In the genomic region with DNA sequence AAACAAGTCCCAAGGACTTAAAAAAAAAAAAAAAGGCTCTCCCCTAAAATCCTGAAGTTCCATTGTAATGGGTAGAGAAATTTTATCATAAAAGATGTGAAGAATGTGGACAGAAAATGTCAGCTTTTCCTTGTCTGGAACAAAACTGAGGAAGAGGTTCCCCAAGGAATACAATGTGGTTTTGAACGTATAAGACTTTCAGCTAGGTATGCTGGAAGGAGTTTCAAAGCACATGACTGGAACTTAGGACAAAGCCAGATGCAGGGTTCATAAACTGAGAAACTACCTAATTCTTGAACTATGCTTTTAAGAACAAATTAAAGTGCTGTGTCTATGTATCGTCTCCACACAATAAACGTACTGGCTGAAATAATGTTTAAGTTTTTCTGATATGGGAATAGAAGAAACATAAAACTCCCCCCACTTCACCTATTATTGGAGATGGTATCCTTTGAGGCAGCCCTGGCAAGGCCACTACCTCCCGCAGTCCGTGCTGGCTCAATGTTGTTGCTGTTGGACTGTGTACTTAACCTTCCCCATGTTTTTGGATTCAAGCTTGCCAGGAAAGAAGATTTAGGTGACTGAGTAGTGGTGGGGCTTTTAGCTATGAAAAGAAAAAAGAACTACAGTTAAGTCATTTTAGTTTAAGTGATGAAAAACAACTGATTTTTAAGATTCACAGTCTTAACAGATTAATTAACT, we compare ENCODE assay signal across 19 cellular contexts.
A peak's percentile ranks its signal among the peaks of the same experiment; 100 is the strongest.
DNase-seq lines count a peak whose midpoint lies in the region; ATAC-seq and TF ChIP-seq lines count a peak whose summit lies in the region.
"Had no signal": no experiment of that assay in that cellular context is flagged by ENCODE, and none has a peak within 500 bp of the region (broad histone marks: within the 10 kb centered on the region; RNA-seq: fewer than 3 reads in every experiment).

No MANE protein-coding gene starts in this region.

- peak overlapping the region in 3 of 5 experiments; percentile 41 to 78 (median 63) for H3K27ac Mint-ChIP-seq in brain
- H3K27ac Mint-ChIP-seq: activated naive CD8-positive, alpha-beta T cell treated with anti-CD3 and anti-CD28 coated beads, Interleukin-2, amount 10 ng/mL, durations not matched to agents 7 days and 5 days had no signal

- no peak overlapping the region for H4K8ac ChIP-seq in IMR-90 (ENCODE audit: low read depth in 2 of 2, low read length in 2 of 2)

- WGBS in IMR-90 (ENCODE audit: extremely low coverage in 2 of 2, insufficient read length in 1 of 2), 2 experiments: no CpG with 5 or more reads among the region's 5 CpGs

- intact Hi-C loops in IMR-90 (cut with micrococcal nuclease) (no loop called here), left ventricle myocardium inferior (cut with micrococcal nuclease) (loop anchor here (10.0 kb wide), 1 partner anchor 116 kb away; no protein-coding TSS in a partner anchor), gastrocnemius medialis (cut with DNase I; ENCODE audit: low total_unique reads) (no loop called here), PC-3 (cut with micrococcal nuclease) (no loop called here)

- peaks cover 7% of the 10 kb centered on the region; the same call in 1 of the 2 replicates for H4K20me1 ChIP-seq in IMR-90 (ENCODE audit: insufficient read depth, low read length)
- H4K20me1 ChIP-seq in PC-3 (ENCODE audit: low read length): peaks cover 11% of the 10 kb centered on the region; the same call in 1 of the 2 replicates

- H3K23ac ChIP-seq in IMR-90 (ENCODE audit: low read depth, low read length): no peak overlapping the region

- ATAC-seq in IMR-90 (ENCODE audit: low read depth) (peak; percentile 47; the same call in 1 of the 2 replicates), gastrocnemius medialis (no peak), PC-3 (no peak)
- ATAC-seq: stimulated activated naive CD8-positive, alpha-beta T cell treated with anti-CD3 and anti-CD28 coated beads, Interleukin-15, Interleukin-2, amounts not matched to agents 100 U/mL and 50 U/mL, for 24 hours had no signal

- H2BK20ac ChIP-seq in IMR-90 (ENCODE audit: low read depth, low read length): no peak overlapping the region; the same call in 1 of the 2 replicates

- no peak overlapping the region for H2BK15ac ChIP-seq in IMR-90 (ENCODE audit: low read depth, low read length)

- peak overlapping the region; percentile 32 for H2BK5ac ChIP-seq in IMR-90 (ENCODE audit: low read depth, low read length, poor library complexity, severe bottlenecking)

- H3K9me3 Mint-ChIP-seq in brain: no peaks in the 10 kb centered on the region
- H3K9me3 Mint-ChIP-seq: activated naive CD8-positive, alpha-beta T cell treated with anti-CD3 and anti-CD28 coated beads, Interleukin-2, amount 10 ng/mL, durations not matched to agents 7 days and 5 days; neural crest cell had no signal

- H3K4me1 ChIP-seq in IMR-90 (ENCODE audit: control insufficient read depth, insufficient read depth, low read length) (peaks cover 2% of the 10 kb centered on the region; the same call in 1 of the 2 replicates), left ventricle myocardium inferior (peaks cover 28% of the 10 kb centered on the region), gastrocnemius medialis (peaks cover 8 to 27% of the 10 kb centered on the region in 2 donors), PC-3 (ENCODE audit: insufficient read depth, low read length) (peaks cover 23% of the 10 kb centered on the region)

- H4K91ac ChIP-seq in IMR-90 (ENCODE audit: insufficient read depth, low read depth, low read length): no peak overlapping the region

- in situ Hi-C loops in IMR-90 (cut with MboI; ENCODE audit: low sequenced_read_pairs): no loop called here
- in situ Hi-C loops in gastrocnemius medialis (cut with MboI; ENCODE audit: low sequenced_read_pairs in 4 of 4): loop anchor here in 1 of 4 donors (25.0 kb wide), 1 partner anchor 814 kb away; no protein-coding TSS in a partner anchor

- BruUV-seq in IMR-90 (replicated peaks; lab: Mats Ljungman, UMichigan) (no TSS peak), PC-3 (replicated peaks; lab: Mats Ljungman, UMichigan) (no TSS peak)

- no peaks in the 10 kb centered on the region for H3K9me2 ChIP-seq in PC-3 (replicated peaks; ENCODE audit: low read length)

- POLR2A ChIA-PET in IMR-90 (lab: Charles Lee; ENCODE audit: unreplicated experiment) (no interaction called here), PC-3 (lab: Charles Lee; ENCODE audit: unreplicated experiment) (no interaction called here)

- H4K5ac ChIP-seq in IMR-90 (ENCODE audit: low read depth, low read length): no peak overlapping the region

- peaks cover 5% of the 10 kb centered on the region; the same call in 1 of the 2 replicates for H3K9me1 ChIP-seq in IMR-90 (ENCODE audit: insufficient read depth, low read length)

- H3K4me2 ChIP-seq in IMR-90 (ENCODE audit: low read depth, low read length) (no peak overlapping the region), PC-3 (ENCODE audit: low read length) (no peak overlapping the region)

- no peak overlapping the region for H3K9ac ChIP-seq in IMR-90 (ENCODE audit: low read depth, low read length)
- no peak overlapping the region for H3K9ac ChIP-seq in PC-3 (ENCODE audit: low read length)

- H3K27me3 ChIP-seq in IMR-90 (ENCODE audit: control insufficient read depth, insufficient read depth, low read length) (no peaks in the 10 kb centered on the region), left ventricle myocardium inferior (ENCODE audit: low read depth) (no peaks in the 10 kb centered on the region), gastrocnemius medialis (no peaks in the 10 kb centered on the region), PC-3 (ENCODE audit: low read length) (no peaks in the 10 kb centered on the region)

- H3K27ac ChIP-seq in IMR-90 (ENCODE audit: insufficient read depth, low read length): peak overlapping the region; percentile 57; the same call in 1 of the 2 replicates
- H3K27ac ChIP-seq in left ventricle myocardium inferior (replicated peaks): peak overlapping the region; percentile 38
- H3K27ac ChIP-seq in gastrocnemius medialis: peak overlapping the region; percentile 13 to 28 (median 16)
- no peak overlapping the region for H3K27ac ChIP-seq in PC-3 (ENCODE audit: low read length)
- H3K27ac ChIP-seq: VCaP had no signal

- H3F3A ChIP-seq in PC-3 (ENCODE audit: low read length, unreplicated experiment): no peaks in the 10 kb centered on the region

- no peak for TF ChIP-seq POLR2A in IMR-90 (IDR thresholded peaks at IDR 0.05; ENCODE audit: low read depth, low read length)
- TF ChIP-seq POLR2A in gastrocnemius medialis (IDR thresholded peaks at IDR 0.05): no peak

- no peaks in the 10 kb centered on the region for H3K79me2 ChIP-seq in PC-3 (ENCODE audit: low read length)

- H2AK9ac ChIP-seq in IMR-90 (replicated peaks; ENCODE audit: low read depth, low read length, poor library complexity): no peak overlapping the region

- no peak overlapping the region for H3K4me3 Mint-ChIP-seq in brain
- H3K4me3 Mint-ChIP-seq: activated naive CD8-positive, alpha-beta T cell treated with anti-CD3 and anti-CD28 coated beads, Interleukin-2, amount 10 ng/mL, durations not matched to agents 7 days and 5 days; neural crest cell had no signal

- peaks cover 68% of the 10 kb centered on the region for H3K36me3 Mint-ChIP-seq in brain

- no peak for TF ChIP-seq RAD21 in IMR-90 (IDR thresholded peaks at IDR 0.05; ENCODE audit: low read length)

- no peaks in the 10 kb centered on the region for H3K9me3 ChIP-seq in IMR-90 (ENCODE audit: control insufficient read depth, insufficient read depth, low read length)
- H3K9me3 ChIP-seq in left ventricle myocardium inferior (replicated peaks): no peaks in the 10 kb centered on the region
- no peaks in the 10 kb centered on the region for H3K9me3 ChIP-seq in gastrocnemius medialis
- no peaks in the 10 kb centered on the region for H3K9me3 ChIP-seq in PC-3 (ENCODE audit: low read length)

- H3K36me3 ChIP-seq in IMR-90 (ENCODE audit: control insufficient read depth, insufficient read depth, low read length) (peaks cover 31% of the 10 kb centered on the region), left ventricle myocardium inferior (peaks cover 75% of the 10 kb centered on the region), gastrocnemius medialis (peaks cover 0 to 70% of the 10 kb centered on the region in 2 donors), PC-3 (ENCODE audit: low read depth, low read length) (peaks cover 62% of the 10 kb centered on the region)

- dilution Hi-C loops in IMR-90 (cut with HindIII; ENCODE audit: low sequenced_read_pairs, unreplicated experiment): no loop called here

- no peak overlapping the region for H3K14ac ChIP-seq in IMR-90 (replicated peaks; ENCODE audit: low read depth, low read length)

- H3K18ac ChIP-seq in IMR-90 (ENCODE audit: low read depth, low read length): no peak overlapping the region

- TF ChIP-seq CTCF in IMR-90 (conservative IDR thresholded peaks at IDR 0.05; ENCODE audit: low read depth, low read length) (no peak), brain (conservative IDR thresholded peaks at IDR 0.05) (no peak), left ventricle myocardium inferior (IDR thresholded peaks at IDR 0.05; ENCODE audit: borderline replicate concordance) (no peak), gastrocnemius medialis (IDR thresholded peaks at IDR 0.05 in 4 of 5, conservative IDR thresholded peaks at IDR 0.05 in 1 of 5) (no peak), PC-3 (conservative IDR thresholded peaks at IDR 0.05; ENCODE audit: low read depth, low read length) (no peak)

- peak; percentile 23 for DNase-seq in IMR-90
- no peak for DNase-seq in left ventricle myocardium inferior
- DNase-seq in gastrocnemius medialis: no peak
- DNase-seq in stimulated activated naive CD4-positive, alpha-beta T cell (lab: John Stamatoyannopoulos, UW): no peak
- DNase-seq in PC-3: no peak
- no peak for DNase-seq in dedifferentiated amniotic fluid mesenchymal stem cell (ENCODE audit: extremely low spot score)
- DNase-seq: activated CD4-positive, alpha-beta T cell treated with anti-CD3 and anti-CD28 coated beads, Interleukin-2, amount 50 U/mL, for 4 hours; activated naive CD8-positive, alpha-beta T cell treated with anti-CD3 and anti-CD28 coated beads, Interleukin-2, amount 10 ng/mL, durations not matched to agents 7 days and 5 days; activated T-cell treated with anti-CD3 and anti-CD28 coated beads, Interleukin-2, amount 50 U/mL, for 1 hour; AML-193; COR-L47; EL; NCI-H1436; retina; stimulated activated naive CD8-positive, alpha-beta T cell treated with anti-CD3 and anti-CD28 coated beads, Interleukin-15, Interleukin-2, amounts not matched to agents 100 U/mL and 50 U/mL, for 24 hours had no signal

- H2AFZ ChIP-seq in IMR-90 (replicated peaks; ENCODE audit: low read length, poor library complexity) (no peak overlapping the region), PC-3 (ENCODE audit: low read length) (no peak overlapping the region)

- H3K4ac ChIP-seq in IMR-90 (ENCODE audit: low read depth, low read length): peak overlapping the region; percentile 27; the same call in 1 of the 2 replicates

- H2BK120ac ChIP-seq in IMR-90 (ENCODE audit: low read depth, low read length): no peak overlapping the region

- CTCF ChIA-PET in IMR-90 (lab: Yijun Ruan, JAX) (interaction anchor here (1.3 kb wide), 1 partner anchor 33 kb away, joined by 4 read pairs; no protein-coding TSS in a partner anchor), PC-3 (lab: Charles Lee) (no interaction called here)

- no peaks in the 10 kb centered on the region for H3K27me3 Mint-ChIP-seq in brain
- H3K27me3 Mint-ChIP-seq: activated naive CD8-positive, alpha-beta T cell treated with anti-CD3 and anti-CD28 coated beads, Interleukin-2, amount 10 ng/mL, durations not matched to agents 7 days and 5 days had no signal

- H3K79me1 ChIP-seq in IMR-90 (ENCODE audit: low read depth in 1 of 2, low read length in 2 of 2): peaks cover 9 to 20% of the 10 kb centered on the region in 2 experiments; a peak in 2 of 4 replicates

- H3K4me1 Mint-ChIP-seq in brain: peaks cover 14% of the 10 kb centered on the region
- H3K4me1 Mint-ChIP-seq: activated naive CD8-positive, alpha-beta T cell treated with anti-CD3 and anti-CD28 coated beads, Interleukin-2, amount 10 ng/mL, durations not matched to agents 7 days and 5 days; neural crest cell had no signal

- H3K56ac ChIP-seq in IMR-90 (ENCODE audit: extremely low read depth, insufficient read depth, low read length): no peak overlapping the region

- H3K4me3 ChIP-seq in IMR-90 (ENCODE audit: insufficient read depth, low read depth, low read length) (no peak overlapping the region), left ventricle myocardium inferior (no peak overlapping the region), gastrocnemius medialis (no peak overlapping the region), PC-3 (ENCODE audit: low read length) (no peak overlapping the region)
- H3K4me3 ChIP-seq: lung had no signal

- H2AK5ac ChIP-seq in IMR-90 (ENCODE audit: low read depth, low read length): no peak overlapping the region; the same call in 1 of the 2 replicates
